Comparison of ENCODE assay signal across 1 cellular context in genomic region chr17:38602453-38602852, GRCh38.
TF ChIP-seq lines count a peak whose summit lies in the region.

No MANE protein-coding gene starts in this region.

TF ChIP-seq in WTC11, 78 proteins besides CTCF, POLR2A, EP300 and RAD21 (continued from another document):
- no peak for TF ChIP-seq AR (CRISPR knock-in tag; IDR thresholded peaks at IDR 0.05)
